Comparison of ENCODE assay signal across 1 cellular context in the genomic region with DNA sequence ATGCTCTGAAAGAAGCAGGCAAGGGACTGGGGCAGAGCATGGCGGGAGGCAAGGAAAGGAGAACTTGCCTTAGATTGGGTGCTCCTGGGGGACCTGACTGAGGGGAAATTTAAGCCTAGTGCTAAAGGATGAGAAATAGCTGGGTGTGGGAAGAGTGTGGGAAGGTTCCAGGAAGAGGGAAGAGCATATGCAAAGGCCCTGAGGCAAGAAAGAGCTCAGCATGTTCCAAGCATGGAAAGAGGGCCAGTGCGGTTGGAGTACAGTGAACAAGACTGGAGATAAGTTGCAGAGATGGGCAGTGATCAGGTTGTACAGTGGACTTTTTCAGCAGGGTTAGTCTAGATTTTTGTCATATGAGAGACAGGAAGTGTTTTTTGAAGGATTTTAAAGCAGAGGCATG.
A peak's percentile ranks its signal among the peaks of the same experiment; 100 is the strongest.
TF ChIP-seq lines count a peak whose summit lies in the region.

No MANE protein-coding gene starts in this region.

TF ChIP-seq in HEK293, 187 proteins besides CTCF, POLR2A, EP300 and RAD21 (continued from another document):
- TF ChIP-seq, protein P1, sequence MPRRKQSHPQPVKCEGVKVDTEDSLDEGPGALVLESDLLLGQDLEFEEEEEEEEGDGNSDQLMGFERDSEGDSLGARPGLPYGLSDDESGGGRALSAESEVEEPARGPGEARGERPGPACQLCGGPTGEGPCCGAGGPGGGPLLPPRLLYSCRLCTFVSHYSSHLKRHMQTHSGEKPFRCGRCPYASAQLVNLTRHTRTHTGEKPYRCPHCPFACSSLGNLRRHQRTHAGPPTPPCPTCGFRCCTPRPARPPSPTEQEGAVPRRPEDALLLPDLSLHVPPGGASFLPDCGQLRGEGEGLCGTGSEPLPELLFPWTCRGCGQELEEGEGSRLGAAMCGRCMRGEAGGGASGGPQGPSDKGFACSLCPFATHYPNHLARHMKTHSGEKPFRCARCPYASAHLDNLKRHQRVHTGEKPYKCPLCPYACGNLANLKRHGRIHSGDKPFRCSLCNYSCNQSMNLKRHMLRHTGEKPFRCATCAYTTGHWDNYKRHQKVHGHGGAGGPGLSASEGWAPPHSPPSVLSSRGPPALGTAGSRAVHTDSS (tag by site-specific recombination; IDR thresholded peaks at IDR 0.05) = no peak
- TF ChIP-seq, protein P2, sequence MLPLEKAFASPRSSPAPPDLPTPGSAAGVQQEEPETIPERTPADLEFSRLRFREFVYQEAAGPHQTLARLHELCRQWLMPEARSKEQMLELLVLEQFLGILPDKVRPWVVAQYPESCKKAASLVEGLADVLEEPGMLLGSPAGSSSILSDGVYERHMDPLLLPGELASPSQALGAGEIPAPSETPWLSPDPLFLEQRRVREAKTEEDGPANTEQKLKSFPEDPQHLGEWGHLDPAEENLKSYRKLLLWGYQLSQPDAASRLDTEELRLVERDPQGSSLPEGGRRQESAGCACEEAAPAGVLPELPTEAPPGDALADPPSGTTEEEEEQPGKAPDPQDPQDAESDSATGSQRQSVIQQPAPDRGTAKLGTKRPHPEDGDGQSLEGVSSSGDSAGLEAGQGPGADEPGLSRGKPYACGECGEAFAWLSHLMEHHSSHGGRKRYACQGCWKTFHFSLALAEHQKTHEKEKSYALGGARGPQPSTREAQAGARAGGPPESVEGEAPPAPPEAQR (tag by site-specific recombination; IDR thresholded peaks at IDR 0.05) = no peak
- TF ChIP-seq ZNF529 (tag by site-specific recombination; IDR thresholded peaks at IDR 0.05; ENCODE audit: insufficient replicate concordance) = no peak
- TF ChIP-seq, protein P3, sequence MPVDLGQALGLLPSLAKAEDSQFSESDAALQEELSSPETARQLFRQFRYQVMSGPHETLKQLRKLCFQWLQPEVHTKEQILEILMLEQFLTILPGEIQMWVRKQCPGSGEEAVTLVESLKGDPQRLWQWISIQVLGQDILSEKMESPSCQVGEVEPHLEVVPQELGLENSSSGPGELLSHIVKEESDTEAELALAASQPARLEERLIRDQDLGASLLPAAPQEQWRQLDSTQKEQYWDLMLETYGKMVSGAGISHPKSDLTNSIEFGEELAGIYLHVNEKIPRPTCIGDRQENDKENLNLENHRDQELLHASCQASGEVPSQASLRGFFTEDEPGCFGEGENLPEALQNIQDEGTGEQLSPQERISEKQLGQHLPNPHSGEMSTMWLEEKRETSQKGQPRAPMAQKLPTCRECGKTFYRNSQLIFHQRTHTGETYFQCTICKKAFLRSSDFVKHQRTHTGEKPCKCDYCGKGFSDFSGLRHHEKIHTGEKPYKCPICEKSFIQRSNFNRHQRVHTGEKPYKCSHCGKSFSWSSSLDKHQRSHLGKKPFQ (tag by site-specific recombination; IDR thresholded peaks at IDR 0.05) = no peak
- TF ChIP-seq, protein P4, sequence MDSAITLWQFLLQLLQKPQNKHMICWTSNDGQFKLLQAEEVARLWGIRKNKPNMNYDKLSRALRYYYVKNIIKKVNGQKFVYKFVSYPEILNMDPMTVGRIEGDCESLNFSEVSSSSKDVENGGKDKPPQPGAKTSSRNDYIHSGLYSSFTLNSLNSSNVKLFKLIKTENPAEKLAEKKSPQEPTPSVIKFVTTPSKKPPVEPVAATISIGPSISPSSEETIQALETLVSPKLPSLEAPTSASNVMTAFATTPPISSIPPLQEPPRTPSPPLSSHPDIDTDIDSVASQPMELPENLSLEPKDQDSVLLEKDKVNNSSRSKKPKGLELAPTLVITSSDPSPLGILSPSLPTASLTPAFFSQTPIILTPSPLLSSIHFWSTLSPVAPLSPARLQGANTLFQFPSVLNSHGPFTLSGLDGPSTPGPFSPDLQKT (IDR thresholded peaks at IDR 0.05; ENCODE audit: borderline replicate concordance, low read depth, low read length) = no peak
- TF ChIP-seq EGR2 (tag by site-specific recombination; IDR thresholded peaks at IDR 0.05; ENCODE audit: low read depth) = 0 out of 2 replicates have a peak, but pooled peaks have one; percentile 33
